Comparison of ENCODE assay signal across 21 cellular contexts in the genomic region with DNA sequence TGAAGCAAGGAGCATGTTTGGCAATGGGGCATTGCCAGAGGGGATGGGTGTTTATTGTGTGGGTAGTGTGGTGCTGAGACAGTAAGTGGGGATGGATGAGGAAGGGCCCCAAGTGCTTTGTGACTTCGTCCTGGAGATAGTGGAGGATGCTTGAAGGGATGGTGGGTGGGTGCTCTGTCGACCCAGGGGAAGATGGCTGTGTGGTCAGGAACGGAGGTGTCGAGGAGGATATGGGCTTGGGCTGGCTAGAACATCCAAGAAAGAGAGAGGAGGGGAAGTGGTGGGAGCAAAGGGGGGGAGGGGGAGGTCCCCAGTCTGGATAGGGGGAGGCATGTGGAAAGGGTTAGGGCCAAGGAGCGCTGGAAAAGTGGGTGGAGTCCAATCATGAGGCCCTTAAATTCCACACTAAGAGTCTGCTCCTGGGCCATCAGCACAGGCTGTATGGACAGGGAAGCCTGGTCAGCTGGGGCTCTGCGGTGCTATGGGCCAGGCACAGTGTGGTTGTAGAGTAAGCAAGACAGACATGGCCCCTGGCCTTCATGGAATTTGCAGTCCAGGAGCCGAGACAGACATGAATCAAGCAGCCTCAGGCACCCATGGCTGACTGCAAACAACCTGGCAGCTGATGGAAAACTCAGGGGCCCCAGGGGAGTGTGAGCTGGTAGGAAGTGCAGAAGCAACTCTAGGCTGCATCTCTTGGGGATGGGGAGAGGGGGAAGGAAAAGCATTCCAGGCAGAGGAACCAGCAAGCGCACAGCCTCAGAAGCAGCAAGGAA. TPM values are rescaled to one million over a fixed set of nuclear protein-coding genes. Genes with fewer than 3 reads are reported as not detected.
A peak's percentile ranks its signal among the peaks of the same experiment; 100 is the strongest.
DNase-seq lines count a peak whose midpoint lies in the region; ATAC-seq, FAIRE-seq and TF ChIP-seq lines count a peak whose summit lies in the region.
"Had no signal": no experiment of that assay in that cellular context is flagged by ENCODE, and none has a peak within 500 bp of the region (broad histone marks: within the 10 kb centered on the region; RNA-seq: fewer than 3 reads in every experiment).

No MANE protein-coding gene starts in this region.

- peak; percentile 56 for DNase-seq in cardiac septum (ENCODE audit: low spot score)
- no peak for DNase-seq in heart left ventricle
- peak; percentile 79 for DNase-seq in RPMI7951 (ENCODE audit: low read depth)
- DNase-seq in foreskin keratinocyte: peak; percentile 19 to 56
- no peak for DNase-seq in urothelium cell line (ENCODE audit: low spot score)
- no peak for DNase-seq in dorsolateral prefrontal cortex
- DNase-seq: activated CD4-positive, alpha-beta T cell treated with anti-CD3 and anti-CD28 coated beads, Interleukin-2, amount 10 ng/mL, durations not matched to agents 24 days and 14 days; activated T-cell treated with anti-CD3 and anti-CD28 coated beads for 4 hours; DMS153; glutamatergic neuron; NCI-H2029 treated with DMSO at 0.1 percent for 48 hours; stimulated activated CD4-positive, alpha-beta T cell treated with anti-CD3 and anti-CD28 coated beads, Interleukin-15, amount 100 ng/mL, for 24 hours had no signal

- H3K4me1 ChIP-seq in heart left ventricle (peaks cover 0 to 10% (median 0%) of the 10 kb centered on the region in 12 donors), foreskin keratinocyte (no peaks in the 10 kb centered on the region)
- H3K4me1 ChIP-seq: HAP-1 had no signal

- TF ChIP-seq CTCF in heart left ventricle (IDR thresholded peaks at IDR 0.05) (no peak), foreskin keratinocyte (conservative IDR thresholded peaks at IDR 0.05) (no peak), dorsolateral prefrontal cortex (IDR thresholded peaks at IDR 0.05 in 54 of 56, conservative IDR thresholded peaks at IDR 0.05 in 2 of 56; ENCODE audit: low read depth in 1 of 56, partially characterized antibody in 56 of 56) (no peak)

- intact Hi-C loops in cardiac septum (cut with DNase I): no loop called here
- intact Hi-C loops in heart left ventricle (cut with DNase I): no loop called here
- intact Hi-C loops in dorsolateral prefrontal cortex (cut with DNase I): no loop called here

- H3K27ac ChIP-seq in heart left ventricle (no peak overlapping the region), foreskin keratinocyte (no peak overlapping the region), dorsolateral prefrontal cortex (no peak overlapping the region)

- no peak for TF ChIP-seq POLR2A in heart left ventricle (IDR thresholded peaks at IDR 0.05)

- no peak for ATAC-seq in heart left ventricle
- peak; percentile 35 for ATAC-seq in foreskin keratinocyte
- ATAC-seq in HG02885 (IDR thresholded peaks at IDR 0.05; ENCODE audit: poor library complexity, unreplicated experiment): no peak
- no peak for ATAC-seq in HG02642 (IDR thresholded peaks at IDR 0.05; ENCODE audit: poor library complexity, unreplicated experiment)
- ATAC-seq: activated naive CD4-positive, alpha-beta T cell treated with anti-CD3 and anti-CD28 coated beads, Interleukin-2, amount 50 U/mL, for 72 hours; K562 had no signal

- WGBS in heart left ventricle, 4 donors: 79 to 80% (median 79%) methylated on average over 8 of the region's 8 CpGs

- peak; percentile 53 for FAIRE-seq in urothelium cell line (lab: Jason Lieb, UNC)
- FAIRE-seq: endothelial cell of umbilical vein, K562 had no signal

- H3K9me3 ChIP-seq in heart left ventricle: peaks cover 0 to 10% (median 7%) of the 10 kb centered on the region in 12 donors
- H3K9me3 ChIP-seq: prostate gland had no signal

- H3K27me3 ChIP-seq in heart left ventricle (no peaks in the 10 kb centered on the region), foreskin keratinocyte (peaks cover 6% of the 10 kb centered on the region), dorsolateral prefrontal cortex (no peaks in the 10 kb centered on the region)

- H3K36me3 ChIP-seq in heart left ventricle: no peaks in the 10 kb centered on the region
- H3K36me3 ChIP-seq: HAP-1, prostate gland had no signal

- H3K4me3 ChIP-seq in heart left ventricle: no peak overlapping the region
- no peak overlapping the region for H3K4me3 ChIP-seq in dorsolateral prefrontal cortex
- H3K4me3 ChIP-seq: HAP-1, K562, prostate gland had no signal

RNA-seq across cellular contexts. Expression of gene EDN2, which starts 36.3 kb away (rescaled TPM):
- total RNA-seq in cardiac septum (1.1 TPM), heart left ventricle (1 to 10 TPM in 3 of 9 donors, under 1 TPM in 2, not detected in 4; 0.37 to 3.5 (median 1.9) TPM), foreskin keratinocyte (0.11 and 0.27 TPM in 2 replicates), dorsolateral prefrontal cortex (under 1 TPM in 2 of 120 experiments, not detected in 118; 0.36 to 0.67 TPM)
- polyA plus RNA-seq in heart left ventricle (1 to 10 TPM in 1 of 2 donors, under 1 TPM in 1; 0.23 to 2.6 TPM), foreskin keratinocyte (0.10 and 0.32 TPM in 2 replicates)
- total RNA-seq in RPMI7951 (2014; rRNA removed; shearing (Covaris generic)): not detected in 2 replicates
- total RNA-seq: activated CD4-positive, alpha-beta T cell treated with anti-CD3 and anti-CD28 coated beads, Interleukin-2, amount 10 ng/mL, durations not matched to agents 24 days and 14 days; activated naive CD4-positive, alpha-beta T cell treated with anti-CD3 and anti-CD28 coated beads, Interleukin-2, amount 50 U/mL, for 72 hours; endothelial cell of umbilical vein; K562; kidney epithelial cell; T-helper 1 cell treated with Interleukin-12 subunit alpha and Interleukin-12 subunit beta and Interleukin-4 antibody, amounts not matched to agents 30 ng/mL and 1 ng/mL, for 36 hours had no signal
- polyA plus RNA-seq: endothelial cell of umbilical vein, K562 had no signal

Comparison
In these comparisons a context has a peak if more than half of its experiments do, and no peak if none do; other contexts are left out.
1. DNase-seq: peak in cardiac septum (single experiment), RPMI7951 (single experiment) and foreskin keratinocyte (2 of 2); none in heart left ventricle (0 of 5), urothelium cell line (single experiment) and dorsolateral prefrontal cortex (0 of 10).